2 cellular contexts compared by ENCODE assay signal in the genomic region with DNA sequence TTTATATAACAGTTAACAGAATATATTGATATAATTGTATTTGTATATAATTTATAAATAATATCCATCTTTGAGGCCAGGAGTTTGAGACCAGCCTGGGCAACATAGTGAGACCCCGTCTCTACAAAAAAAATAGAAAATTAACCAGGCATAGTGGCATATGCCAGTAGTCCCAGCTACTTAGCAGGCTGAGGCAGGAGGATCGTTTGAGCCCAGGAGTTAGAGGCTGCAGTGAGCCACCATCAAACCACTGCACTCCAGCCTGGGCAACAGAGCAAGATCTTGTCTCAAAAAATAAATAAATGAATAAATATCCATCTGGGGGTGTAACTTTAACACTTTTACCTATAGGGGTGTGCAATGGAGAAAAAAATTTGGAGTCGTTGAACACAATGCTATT.
TF ChIP-seq lines count a peak whose summit lies in the region.

No MANE protein-coding gene starts in this region.

TF ChIP-seq in HepG2, 621 proteins besides CTCF, POLR2A, EP300 and RAD21:
- TF ChIP-seq ZNF121 (CRISPR knock-in tag; IDR thresholded peaks at IDR 0.05) (0 out of 2 replicates have a peak, but pooled peaks have one; percentile 21), ZBTB38 (CRISPR knock-in tag; IDR thresholded peaks at IDR 0.05) (no peak), XBP1 (CRISPR knock-in tag; IDR thresholded peaks at IDR 0.05) (no peak), GABPB1 (CRISPR knock-in tag; IDR thresholded peaks at IDR 0.05) (no peak), ZNF576 (CRISPR knock-in tag; IDR thresholded peaks at IDR 0.05) (no peak), ZFX (CRISPR knock-in tag; IDR thresholded peaks at IDR 0.05; ENCODE audit: low read depth) (no peak), ZNF451 (CRISPR knock-in tag; IDR thresholded peaks at IDR 0.05) (no peak), ZSCAN12 (CRISPR knock-in tag; IDR thresholded peaks at IDR 0.05) (no peak)
TF ChIP-seq in HepG2: peak in this region for 1.

TF ChIP-seq in WTC11, 78 proteins besides CTCF, POLR2A, EP300 and RAD21:
- TF ChIP-seq ZNF232 (CRISPR knock-in tag; IDR thresholded peaks at IDR 0.05) (no peak), ZNF121 (CRISPR knock-in tag; IDR thresholded peaks at IDR 0.05) (peak; percentile 12; the same call in 1 of the 2 replicates)
